ENCODE assay signal across 28 cellular contexts in the genomic region with DNA sequence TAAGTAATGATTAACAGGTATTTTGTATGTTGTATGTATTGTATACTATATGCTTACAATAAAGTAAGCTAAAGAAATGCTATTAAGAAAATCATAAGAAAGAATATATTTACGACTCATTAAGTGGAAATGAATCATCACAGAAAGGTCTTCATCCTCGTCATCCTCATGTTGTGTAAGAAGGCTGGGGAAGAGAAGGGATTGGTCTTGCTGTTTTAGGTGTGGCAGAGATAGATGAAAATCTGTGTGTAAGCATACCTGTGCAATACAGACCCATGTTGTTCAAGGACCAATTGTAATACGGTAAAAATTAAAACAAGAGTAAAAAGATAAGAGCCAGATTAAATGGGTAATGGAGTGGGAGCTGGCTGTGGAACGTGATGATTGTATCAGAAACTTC.
"Had no signal": no experiment of that assay in that cellular context is flagged by ENCODE, and none has a peak within 500 bp of the region (broad histone marks: within the 10 kb centered on the region; RNA-seq: fewer than 3 reads in every experiment).

No MANE protein-coding gene starts in this region.

- H2AFZ ChIP-seq: neural progenitor cell, parathyroid adenoma had no signal

- H3K27me3 ChIP-seq: adrenal gland, ascending aorta, heart right ventricle, left lung, neural progenitor cell, upper lobe of right lung had no signal

- H3K79me2 ChIP-seq: parathyroid adenoma had no signal

- H3K9ac ChIP-seq: neural progenitor cell, parathyroid adenoma had no signal

- H3K4me3 ChIP-seq: adrenal gland, ascending aorta, heart right ventricle, left lung, lower lobe of right lung, neural progenitor cell, upper lobe of right lung had no signal

- H3K4me1 ChIP-seq: adrenal gland, ascending aorta, heart right ventricle, left lung, lower lobe of right lung, neural progenitor cell, parathyroid adenoma, upper lobe of right lung had no signal

- DNase-seq: activated CD4-positive, alpha-beta T cell treated with anti-CD3 and anti-CD28 coated beads for 4 hours; activated CD4-positive, alpha-beta T cell treated with anti-CD3 and anti-CD28 coated beads, Interleukin-2, amount 50 U/mL, for 48 hours; activated CD4-positive, CD25-positive, alpha-beta regulatory T cell; activated CD8-positive, alpha-beta memory T cell treated with anti-CD3 and anti-CD28 coated beads for 24 hours; activated effector memory CD4-positive, alpha-beta T cell treated with Interleukin-2 at 50 U/mL for 16 hours; activated naive CD4-positive, alpha-beta T cell treated with Interleukin-2 at 50 U/mL for 16 hours; activated naive CD8-positive, alpha-beta T cell treated with anti-CD3 and anti-CD28 coated beads for 36 hours; adrenal gland; caudate nucleus; cortex of kidney; effector memory CD8-positive, alpha-beta T cell; foreskin melanocyte; heart right ventricle; kidney glomerular epithelial cell; left lung; lower lobe of right lung; mesendoderm; natural killer cell; occipital lobe; right cardiac atrium; stimulated activated CD4-positive, alpha-beta T cell treated with anti-CD3 and anti-CD28 coated beads, Interleukin-12 subunit alpha, Interleukin-12 subunit beta, amount 100 ng/mL, for 4 hours; stimulated activated CD4-positive, alpha-beta T cell treated with anti-CD3 and anti-CD28 coated beads, Interleukin-4, amount 100 ng/mL, for 24 hours; substantia nigra; T-helper 1 cell; upper lobe of right lung had no signal

- H3K9me3 ChIP-seq: adrenal gland, ascending aorta, heart right ventricle, left lung, lower lobe of right lung, upper lobe of right lung had no signal

- H3K27ac ChIP-seq: adrenal gland, ascending aorta, heart right ventricle, left lung, lower lobe of right lung, neural progenitor cell, parathyroid adenoma, upper lobe of right lung had no signal

- H3K4me2 ChIP-seq: neural progenitor cell had no signal
